Comparison of ENCODE assay signal across 1 cellular context in genomic region chr2:121075006-121075545, GRCh38.
TF ChIP-seq lines count a peak whose summit lies in the region.

No MANE protein-coding gene starts in this region.

TF ChIP-seq in WTC11, 78 proteins besides CTCF, POLR2A, EP300 and RAD21 (continued from another document and continues in another):
- TF ChIP-seq ARID4B (CRISPR knock-in tag; IDR thresholded peaks at IDR 0.05; ENCODE audit: borderline replicate concordance): peak; percentile 95
- TF ChIP-seq AR (CRISPR knock-in tag; IDR thresholded peaks at IDR 0.05): peak; percentile 100
- TF ChIP-seq PREB (CRISPR knock-in tag; IDR thresholded peaks at IDR 0.05; ENCODE audit: borderline replicate concordance): peak; percentile 81; the same call in 1 of the 2 replicates
- TF ChIP-seq, protein P1, sequence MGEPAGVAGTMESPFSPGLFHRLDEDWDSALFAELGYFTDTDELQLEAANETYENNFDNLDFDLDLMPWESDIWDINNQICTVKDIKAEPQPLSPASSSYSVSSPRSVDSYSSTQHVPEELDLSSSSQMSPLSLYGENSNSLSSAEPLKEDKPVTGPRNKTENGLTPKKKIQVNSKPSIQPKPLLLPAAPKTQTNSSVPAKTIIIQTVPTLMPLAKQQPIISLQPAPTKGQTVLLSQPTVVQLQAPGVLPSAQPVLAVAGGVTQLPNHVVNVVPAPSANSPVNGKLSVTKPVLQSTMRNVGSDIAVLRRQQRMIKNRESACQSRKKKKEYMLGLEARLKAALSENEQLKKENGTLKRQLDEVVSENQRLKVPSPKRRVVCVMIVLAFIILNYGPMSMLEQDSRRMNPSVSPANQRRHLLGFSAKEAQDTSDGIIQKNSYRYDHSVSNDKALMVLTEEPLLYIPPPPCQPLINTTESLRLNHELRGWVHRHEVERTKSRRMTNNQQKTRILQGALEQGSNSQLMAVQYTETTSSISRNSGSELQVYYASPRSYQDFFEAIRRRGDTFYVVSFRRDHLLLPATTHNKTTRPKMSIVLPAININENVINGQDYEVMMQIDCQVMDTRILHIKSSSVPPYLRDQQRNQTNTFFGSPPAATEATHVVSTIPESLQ (CRISPR knock-in tag; IDR thresholded peaks at IDR 0.05): no peak
- no peak for TF ChIP-seq USF2 (CRISPR knock-in tag; IDR thresholded peaks at IDR 0.05)
- peak; percentile 100 for TF ChIP-seq EMX1 (CRISPR knock-in tag; IDR thresholded peaks at IDR 0.05)
- no peak for TF ChIP-seq GRHL2 (CRISPR knock-in tag; IDR thresholded peaks at IDR 0.05; ENCODE audit: insufficient replicate concordance, severe bottlenecking)
- peak; percentile 68 for TF ChIP-seq NR2C2 (CRISPR knock-in tag; IDR thresholded peaks at IDR 0.05)
- peak; percentile 100 for TF ChIP-seq PRRX2 (CRISPR knock-in tag; IDR thresholded peaks at IDR 0.05)
- TF ChIP-seq ZNF423 (CRISPR knock-in tag; IDR thresholded peaks at IDR 0.05): no peak
- TF ChIP-seq, protein P2, sequence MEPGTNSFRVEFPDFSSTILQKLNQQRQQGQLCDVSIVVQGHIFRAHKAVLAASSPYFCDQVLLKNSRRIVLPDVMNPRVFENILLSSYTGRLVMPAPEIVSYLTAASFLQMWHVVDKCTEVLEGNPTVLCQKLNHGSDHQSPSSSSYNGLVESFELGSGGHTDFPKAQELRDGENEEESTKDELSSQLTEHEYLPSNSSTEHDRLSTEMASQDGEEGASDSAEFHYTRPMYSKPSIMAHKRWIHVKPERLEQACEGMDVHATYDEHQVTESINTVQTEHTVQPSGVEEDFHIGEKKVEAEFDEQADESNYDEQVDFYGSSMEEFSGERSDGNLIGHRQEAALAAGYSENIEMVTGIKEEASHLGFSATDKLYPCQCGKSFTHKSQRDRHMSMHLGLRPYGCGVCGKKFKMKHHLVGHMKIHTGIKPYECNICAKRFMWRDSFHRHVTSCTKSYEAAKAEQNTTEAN (CRISPR knock-in tag; IDR thresholded peaks at IDR 0.05): peak; percentile 92; the same call in 1 of the 2 replicates
- no peak for TF ChIP-seq NR3C1 (CRISPR knock-in tag; conservative IDR thresholded peaks at IDR 0.05; ENCODE audit: low read depth)
- TF ChIP-seq, protein P3, sequence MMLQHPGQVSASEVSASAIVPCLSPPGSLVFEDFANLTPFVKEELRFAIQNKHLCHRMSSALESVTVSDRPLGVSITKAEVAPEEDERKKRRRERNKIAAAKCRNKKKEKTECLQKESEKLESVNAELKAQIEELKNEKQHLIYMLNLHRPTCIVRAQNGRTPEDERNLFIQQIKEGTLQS (CRISPR knock-in tag; conservative IDR thresholded peaks at IDR 0.05): peak; percentile 88
- TF ChIP-seq MXD4 (CRISPR knock-in tag; IDR thresholded peaks at IDR 0.05; ENCODE audit: borderline replicate concordance): peak; percentile 96
- TF ChIP-seq TCF7 (CRISPR knock-in tag; IDR thresholded peaks at IDR 0.05; ENCODE audit: low read depth): 0 out of 2 replicates have a peak, but pooled peaks have one; percentile 47
- TF ChIP-seq STAT6 (CRISPR knock-in tag; conservative IDR thresholded peaks at IDR 0.05; ENCODE audit: low read depth): no peak
- TF ChIP-seq TP53 (CRISPR knock-in tag; IDR thresholded peaks at IDR 0.05): peak; percentile 83; the same call in 1 of the 2 replicates
- TF ChIP-seq ATF1 (CRISPR knock-in tag; IDR thresholded peaks at IDR 0.05): 0 out of 2 replicates have a peak, but pooled peaks have one; percentile 79
- TF ChIP-seq CREB1 (CRISPR knock-in tag; IDR thresholded peaks at IDR 0.05): peak; percentile 94
- no peak; the same call in 1 of the 2 replicates for TF ChIP-seq AFF4 (CRISPR knock-in tag; IDR thresholded peaks at IDR 0.05; ENCODE audit: borderline replicate concordance)
- TF ChIP-seq, protein P4, sequence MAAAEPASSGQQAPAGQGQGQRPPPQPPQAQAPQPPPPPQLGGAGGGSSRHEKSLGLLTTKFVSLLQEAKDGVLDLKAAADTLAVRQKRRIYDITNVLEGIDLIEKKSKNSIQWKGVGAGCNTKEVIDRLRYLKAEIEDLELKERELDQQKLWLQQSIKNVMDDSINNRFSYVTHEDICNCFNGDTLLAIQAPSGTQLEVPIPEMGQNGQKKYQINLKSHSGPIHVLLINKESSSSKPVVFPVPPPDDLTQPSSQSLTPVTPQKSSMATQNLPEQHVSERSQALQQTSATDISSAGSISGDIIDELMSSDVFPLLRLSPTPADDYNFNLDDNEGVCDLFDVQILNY (CRISPR knock-in tag; IDR thresholded peaks at IDR 0.05): peak; percentile 71; the same call in 1 of the 2 replicates
- TF ChIP-seq E2F4 (CRISPR knock-in tag; IDR thresholded peaks at IDR 0.05; ENCODE audit: borderline replicate concordance, low read depth): peak; percentile 74; the same call in 1 of the 2 replicates
- TF ChIP-seq, protein P5, sequence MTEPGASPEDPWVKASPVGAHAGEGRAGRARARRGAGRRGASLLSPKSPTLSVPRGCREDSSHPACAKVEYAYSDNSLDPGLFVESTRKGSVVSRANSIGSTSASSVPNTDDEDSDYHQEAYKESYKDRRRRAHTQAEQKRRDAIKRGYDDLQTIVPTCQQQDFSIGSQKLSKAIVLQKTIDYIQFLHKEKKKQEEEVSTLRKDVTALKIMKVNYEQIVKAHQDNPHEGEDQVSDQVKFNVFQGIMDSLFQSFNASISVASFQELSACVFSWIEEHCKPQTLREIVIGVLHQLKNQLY (CRISPR knock-in tag; IDR thresholded peaks at IDR 0.05): peak; percentile 37; the same call in 1 of the 2 replicates
- TF ChIP-seq ESRRA (CRISPR knock-in tag; IDR thresholded peaks at IDR 0.05; ENCODE audit: borderline replicate concordance): peak; percentile 92
- TF ChIP-seq ZNF121 (CRISPR knock-in tag; IDR thresholded peaks at IDR 0.05): no peak
